Comparison of ENCODE assay signal across 11 cellular contexts in genomic region chr6:167130712-167131684, GRCh38. TPM values are rescaled to one million over a fixed set of nuclear protein-coding genes. Genes with fewer than 3 reads are reported as not detected.
DNase-seq lines count a peak whose midpoint lies in the region; ATAC-seq, FAIRE-seq and TF ChIP-seq lines count a peak whose summit lies in the region.
"Had no signal": no experiment of that assay in that cellular context is flagged by ENCODE, and none has a peak within 500 bp of the region (broad histone marks: within the 10 kb centered on the region; RNA-seq: fewer than 3 reads in every experiment).

No MANE protein-coding gene starts in this region.

- TF ChIP-seq EP300 in transverse colon (IDR thresholded peaks at IDR 0.05; ENCODE audit: low read depth): no peak

- H3K4me3 ChIP-seq in bronchial epithelial cell (ENCODE audit: low read depth, low read length) (no peak overlapping the region), transverse colon (no peak overlapping the region)

- POLR2A ChIA-PET in activated CD4-positive, alpha-beta T cell treated with anti-CD3 and anti-CD28 coated beads, Interleukin-2, amount 10 ng/mL, durations not matched to agents 7 days and 5 days (lab: Charles Lee): no interaction called here

- no peaks in the 10 kb centered on the region for H3K9me3 ChIP-seq in transverse colon

- intact Hi-C loops in transverse colon (cut with DNase I; ENCODE audit: low total_unique reads): no loop called here

- peaks cover 7% of the 10 kb centered on the region for H3K4me1 Mint-ChIP-seq in activated CD4-positive, alpha-beta T cell treated with anti-CD3 and anti-CD28 coated beads, Interleukin-2, amount 10 ng/mL, durations not matched to agents 7 days and 5 days

- CTCF ChIA-PET in activated CD4-positive, alpha-beta T cell treated with anti-CD3 and anti-CD28 coated beads, Interleukin-2, amount 10 ng/mL, durations not matched to agents 7 days and 5 days (lab: Charles Lee): no interaction called here

- TF ChIP-seq CTCF in bronchial epithelial cell (IDR thresholded peaks at IDR 0.05; ENCODE audit: insufficient read depth, low read length, severe bottlenecking) (no peak), transverse colon (IDR thresholded peaks at IDR 0.05) (no peak)

- H3K27ac Mint-ChIP-seq in activated CD4-positive, alpha-beta T cell treated with anti-CD3 and anti-CD28 coated beads, Interleukin-2, amount 10 ng/mL, durations not matched to agents 7 days and 5 days: peak overlapping the region; percentile 43

- H3K36me3 Mint-ChIP-seq in activated CD4-positive, alpha-beta T cell treated with anti-CD3 and anti-CD28 coated beads, Interleukin-2, amount 10 ng/mL, durations not matched to agents 7 days and 5 days (ENCODE audit: low read depth): peaks cover 2% of the 10 kb centered on the region
- H3K36me3 Mint-ChIP-seq: natural killer cell had no signal

- ATAC-seq in HG03108 (IDR thresholded peaks at IDR 0.05; ENCODE audit: unreplicated experiment) (peak; percentile 26), GM18873 (IDR thresholded peaks at IDR 0.05; ENCODE audit: low FRiP score, unreplicated experiment) (no peak)

- no peaks in the 10 kb centered on the region for H3K4me1 ChIP-seq in transverse colon

- no peaks in the 10 kb centered on the region for H3K36me3 ChIP-seq in bronchial epithelial cell (ENCODE audit: control insufficient read depth, insufficient read depth, low read length)
- no peaks in the 10 kb centered on the region for H3K36me3 ChIP-seq in transverse colon

- H3K27me3 ChIP-seq in bronchial epithelial cell (ENCODE audit: control insufficient read depth, insufficient read depth, low read length) (no peaks in the 10 kb centered on the region), transverse colon (no peaks in the 10 kb centered on the region)

- no peak for TF ChIP-seq POLR2A in transverse colon (IDR thresholded peaks at IDR 0.05)

- FAIRE-seq in bronchial epithelial cell (lab: Jason Lieb, UNC): no peak
- FAIRE-seq: G401.6 had no signal

- peaks cover 2% of the 10 kb centered on the region for H3K9me3 Mint-ChIP-seq in activated CD4-positive, alpha-beta T cell treated with anti-CD3 and anti-CD28 coated beads, Interleukin-2, amount 10 ng/mL, durations not matched to agents 7 days and 5 days
- H3K9me3 Mint-ChIP-seq: natural killer cell had no signal

- in situ Hi-C loops in transverse colon (cut with MboI; ENCODE audit: low pct_ligation_motif_present in 1 of 4, low pct_unique_long_range_greater_than_20kb in 1 of 4, low sequenced_read_pairs in 3 of 4): loop anchor here in 3 of 4 donors (10.0 to 25.0 kb wide), 4 partner anchors 119 to 369 kb away; partner anchors contain the start of gene CEP43 (in 1 of the 3)

- H3K27ac ChIP-seq in transverse colon: peak overlapping the region; percentile 9 to 57 (median 36)

- H3K27me3 Mint-ChIP-seq in activated CD4-positive, alpha-beta T cell treated with anti-CD3 and anti-CD28 coated beads, Interleukin-2, amount 10 ng/mL, durations not matched to agents 7 days and 5 days: peaks cover 1% of the 10 kb centered on the region

- H3K4me3 Mint-ChIP-seq in activated CD4-positive, alpha-beta T cell treated with anti-CD3 and anti-CD28 coated beads, Interleukin-2, amount 10 ng/mL, durations not matched to agents 7 days and 5 days: no peak overlapping the region

- WGBS in transverse colon (ENCODE audit: low coverage in 1 of 2), 2 donors: 74 to 77% methylated on average over 21 to 33 of the region's 33 CpGs

- DNase-seq in activated CD4-positive, alpha-beta T cell treated with anti-CD3 and anti-CD28 coated beads, Interleukin-2, amount 10 ng/mL, durations not matched to agents 7 days and 5 days: no peak
- DNase-seq in activated CD4-positive, alpha-beta T cell treated with anti-CD3 and anti-CD28 coated beads, Interleukin-2, amount 50 U/mL, for 4 hours: no peak
- peak; percentile 37 for DNase-seq in bronchial epithelial cell (ENCODE audit: low read depth)
- DNase-seq in transverse colon: no peak
- no peak for DNase-seq in NCI-H1694 treated with DMSO at 0.1 percent for 48 hours (lab: John Stamatoyannopoulos, UW)
- DNase-seq in activated CD4-positive, alpha-beta T cell treated with anti-CD3 and anti-CD28 coated beads for 1 hour: no peak
- DNase-seq: natural killer cell, NCI-H1436 treated with DMSO at 0.1 percent for 48 hours had no signal

RNA-seq across cellular contexts. Expression of gene CCR6, which starts 8.1 kb away (rescaled TPM):
- 1 to 10 TPM; 6.7 to 7.4 TPM for total RNA-seq in activated CD4-positive, alpha-beta T cell treated with anti-CD3 and anti-CD28 coated beads, Interleukin-2, amount 10 ng/mL, durations not matched to agents 7 days and 5 days
- not detected in 2 replicates for total RNA-seq in bronchial epithelial cell
- total RNA-seq in transverse colon: 1 to 10 TPM in 1 of 4 donors, not detected in 3; 1.3 TPM

RNA-seq across cellular contexts. Expression of gene GPR31, which starts 26.8 kb away (rescaled TPM):
- not detected for total RNA-seq in activated CD4-positive, alpha-beta T cell treated with anti-CD3 and anti-CD28 coated beads, Interleukin-2, amount 10 ng/mL, durations not matched to agents 7 days and 5 days
- not detected in 2 replicates for total RNA-seq in bronchial epithelial cell
- total RNA-seq in transverse colon: not detected
